In the genomic region with DNA sequence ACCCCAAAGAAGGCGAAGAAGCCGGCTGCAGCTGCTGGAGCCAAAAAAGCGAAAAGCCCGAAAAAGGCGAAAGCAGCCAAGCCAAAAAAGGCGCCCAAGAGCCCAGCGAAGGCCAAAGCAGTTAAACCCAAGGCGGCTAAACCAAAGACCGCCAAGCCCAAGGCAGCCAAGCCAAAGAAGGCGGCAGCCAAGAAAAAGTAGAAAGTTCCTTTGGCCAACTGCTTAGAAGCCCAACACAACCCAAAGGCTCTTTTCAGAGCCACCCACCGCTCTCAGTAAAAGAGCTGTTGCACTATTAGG, we compare ENCODE assay signal across 1 cellular context.
TF ChIP-seq lines count a peak whose summit lies in the region.

No MANE protein-coding gene starts in this region.

TF ChIP-seq in H1, 55 proteins besides CTCF, POLR2A, EP300 and RAD21 (continued from another document):
- TF ChIP-seq TAF7 (optimal IDR thresholded peaks at IDR 0.05; ENCODE audit: borderline replicate concordance, low read depth, low read length) (peak; percentile 96), SIN3A (conservative IDR thresholded peaks at IDR 0.05 in 1 of 2, IDR thresholded peaks at IDR 0.05 in 1 of 2; ENCODE audit: low read depth in 1 of 2, low read length in 2 of 2) (peak in 1 of 2 experiments; percentile 0; a peak in 1 of 4 replicates), SIRT6 (IDR thresholded peaks at IDR 0.05; ENCODE audit: low read length) (peak; percentile 97), BACH1 (IDR thresholded peaks at IDR 0.05; ENCODE audit: low read length) (no peak), HDAC6 (IDR thresholded peaks at IDR 0.05; ENCODE audit: low read depth, low read length) (no peak), TAF1 (IDR thresholded peaks at IDR 0.05; ENCODE audit: low read depth, low read length) (peak; percentile 63; the same call in 1 of the 2 replicates), ASH2L (IDR thresholded peaks at IDR 0.05; ENCODE audit: low read length) (peak; percentile 28)
TF ChIP-seq in H1: peak in this region for 9.
